1 cellular context compared by ENCODE assay signal in the genomic region with DNA sequence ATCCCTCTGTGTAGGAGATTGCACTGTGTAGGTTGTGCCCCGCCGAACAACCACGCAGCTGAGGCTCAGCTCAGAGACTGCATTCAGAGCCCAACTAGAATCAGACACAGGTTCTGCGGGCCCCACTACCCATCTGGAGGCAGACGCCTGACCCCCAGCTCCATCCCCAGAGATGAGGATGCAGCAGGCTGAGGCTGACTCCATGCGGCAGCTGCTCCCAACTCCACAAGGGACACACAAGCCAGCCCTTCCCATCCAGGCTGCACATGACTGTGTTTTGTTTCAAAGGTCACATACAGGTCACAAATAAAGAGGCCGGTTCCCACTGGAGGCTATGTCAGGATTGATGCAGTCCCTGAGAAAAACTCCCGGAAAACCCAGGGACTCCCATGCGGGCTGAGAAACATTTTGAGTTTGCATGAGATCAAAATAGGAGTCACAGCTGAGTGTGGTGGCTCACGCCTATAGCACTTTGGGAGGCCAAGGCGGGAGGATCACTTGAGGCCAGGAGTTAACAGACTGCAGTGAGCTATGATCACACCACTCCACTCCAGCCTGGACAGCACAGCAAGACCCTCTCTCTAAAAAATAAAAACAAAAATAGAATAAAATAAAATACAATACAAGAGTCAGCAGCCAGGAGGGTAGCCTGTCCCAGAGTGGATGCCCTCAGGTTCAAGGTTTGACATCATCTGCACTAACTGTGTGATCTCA.
A peak's percentile ranks its signal among the peaks of the same experiment; 100 is the strongest.
TF ChIP-seq lines count a peak whose summit lies in the region.

No MANE protein-coding gene starts in this region.

TF ChIP-seq in K562, 482 proteins besides CTCF, POLR2A, EP300 and RAD21:
- TF ChIP-seq ZNF780A (CRISPR knock-in tag; IDR thresholded peaks at IDR 0.05) = no peak
- TF ChIP-seq FUS (optimal IDR thresholded peaks at IDR 0.05; ENCODE audit: low read depth, low read length) = no peak
- no peak for TF ChIP-seq SMARCC2 (IDR thresholded peaks at IDR 0.05; ENCODE audit: low read depth)
- 0 out of 2 replicates have a peak, but pooled peaks have one; percentile 18 for TF ChIP-seq SMARCA5 (IDR thresholded peaks at IDR 0.05)
- TF ChIP-seq HDAC6 (IDR thresholded peaks at IDR 0.05; ENCODE audit: low read depth, low read length) = no peak
- TF ChIP-seq, protein P1, sequence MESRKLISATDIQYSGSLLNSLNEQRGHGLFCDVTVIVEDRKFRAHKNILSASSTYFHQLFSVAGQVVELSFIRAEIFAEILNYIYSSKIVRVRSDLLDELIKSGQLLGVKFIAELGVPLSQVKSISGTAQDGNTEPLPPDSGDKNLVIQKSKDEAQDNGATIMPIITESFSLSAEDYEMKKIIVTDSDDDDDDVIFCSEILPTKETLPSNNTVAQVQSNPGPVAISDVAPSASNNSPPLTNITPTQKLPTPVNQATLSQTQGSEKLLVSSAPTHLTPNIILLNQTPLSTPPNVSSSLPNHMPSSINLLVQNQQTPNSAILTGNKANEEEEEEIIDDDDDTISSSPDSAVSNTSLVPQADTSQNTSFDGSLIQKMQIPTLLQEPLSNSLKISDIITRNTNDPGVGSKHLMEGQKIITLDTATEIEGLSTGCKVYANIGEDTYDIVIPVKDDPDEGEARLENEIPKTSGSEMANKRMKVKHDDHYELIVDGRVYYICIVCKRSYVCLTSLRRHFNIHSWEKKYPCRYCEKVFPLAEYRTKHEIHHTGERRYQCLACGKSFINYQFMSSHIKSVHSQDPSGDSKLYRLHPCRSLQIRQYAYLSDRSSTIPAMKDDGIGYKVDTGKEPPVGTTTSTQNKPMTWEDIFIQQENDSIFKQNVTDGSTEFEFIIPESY (CRISPR knock-in tag; IDR thresholded peaks at IDR 0.05) = peak; percentile 41; the same call in 1 of the 2 replicates
- TF ChIP-seq ZNF12 (CRISPR knock-in tag; IDR thresholded peaks at IDR 0.05) = peak; percentile 45; the same call in 1 of the 2 replicates
- peak; percentile 92 for TF ChIP-seq ZNF121 (CRISPR knock-in tag; conservative IDR thresholded peaks at IDR 0.05)
